ENCODE assay signal across 8 cellular contexts in the genomic region with DNA sequence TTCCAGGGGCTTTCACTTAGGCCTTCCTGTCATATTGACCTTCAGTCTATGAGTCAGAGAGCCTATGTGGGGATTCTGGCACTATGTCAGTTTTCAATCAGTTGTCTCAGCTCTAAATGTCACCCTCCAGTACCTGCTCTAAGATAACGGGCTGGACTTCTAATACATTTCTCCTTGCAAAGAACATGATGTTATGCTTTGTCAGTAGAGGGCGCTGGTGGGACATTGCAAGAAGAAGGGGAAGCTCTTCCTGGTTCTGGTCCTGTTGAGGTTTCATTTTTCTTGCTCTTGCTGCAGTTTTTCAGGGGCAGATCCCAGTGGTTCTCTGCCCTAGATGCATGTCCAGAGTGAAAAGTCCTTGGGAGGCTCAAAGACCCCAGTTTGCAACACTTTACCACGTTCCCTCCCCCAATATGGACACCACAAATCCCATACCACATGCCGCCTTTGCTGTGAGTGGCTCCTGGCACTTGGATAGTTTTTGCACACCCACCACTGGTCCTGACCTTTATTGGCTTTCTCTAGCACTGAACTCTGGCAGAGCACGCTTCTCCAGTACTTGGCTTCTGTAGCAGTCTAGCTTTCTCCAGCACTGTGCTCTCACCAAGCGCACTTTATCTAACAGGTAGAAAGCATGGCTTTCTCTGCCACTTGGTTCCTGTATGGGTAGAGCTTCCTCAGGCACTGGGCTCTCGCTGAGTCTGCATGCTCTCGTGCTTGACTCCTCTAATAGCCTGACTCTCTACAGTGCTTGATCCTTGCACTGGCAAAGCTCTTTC. TPM values are rescaled to one million over a fixed set of nuclear protein-coding genes. Genes with fewer than 3 reads are reported as not detected.
DNase-seq lines count a peak whose midpoint lies in the region; ATAC-seq and TF ChIP-seq lines count a peak whose summit lies in the region.

No MANE protein-coding gene starts in this region.

- peaks cover 8% of the 10 kb centered on the region for H3K4me1 Mint-ChIP-seq in activated CD4-positive, alpha-beta T cell treated with anti-CD3 and anti-CD28 coated beads for 36 hours

- POLR2A ChIA-PET in activated CD4-positive, alpha-beta T cell treated with anti-CD3 and anti-CD28 coated beads for 36 hours (lab: Charles Lee): interaction anchor here (0.5 to 0.8 kb wide), 4 partner anchors 41 to 415 kb away, joined by 3 to 9 read pairs (median 4); partner anchors contain the start of gene DCTPP1

- intact Hi-C loops in activated CD4-positive, alpha-beta T cell treated with anti-CD3 and anti-CD28 coated beads for 36 hours (cut with DNase I, micrococcal nuclease): loop anchor here (1.0 to 5.0 kb wide), 5 partner anchors 30 to 97 kb away; no protein-coding TSS in a partner anchor
- intact Hi-C loops in colonic mucosa (cut with DNase I): loop anchor here (2.0 to 5.0 kb wide), 2 partner anchors 57 to 76 kb away; no protein-coding TSS in a partner anchor

- ATAC-seq in HG03060 (IDR thresholded peaks at IDR 0.05; ENCODE audit: low read depth, unreplicated experiment) (peak; percentile 77), HG03045 (IDR thresholded peaks at IDR 0.05; ENCODE audit: unreplicated experiment) (no peak)
- ATAC-seq in activated CD4-positive, alpha-beta T cell treated with anti-CD3 and anti-CD28 coated beads for 36 hours: peak; percentile 88

- H3K27me3 ChIP-seq in colonic mucosa (no peaks in the 10 kb centered on the region), liver (ENCODE audit: control insufficient read depth in 4 of 4, insufficient read depth in 4 of 4, low read length in 3 of 4) (no peaks in the 10 kb centered on the region)

- TF ChIP-seq CTCF in colonic mucosa (IDR thresholded peaks at IDR 0.05) (peak; percentile 75), liver (IDR thresholded peaks at IDR 0.05; ENCODE audit: low read depth, low read length, missing input control) (peak; percentile 90)

- DNase-seq in DMS153 (lab: John Stamatoyannopoulos, UW): peak; percentile 74
- peak; percentile 69 for DNase-seq in NCI-H510A (lab: John Stamatoyannopoulos, UW)
- DNase-seq in activated CD4-positive, alpha-beta T cell treated with anti-CD3 and anti-CD28 coated beads for 36 hours: peak; percentile 89
- peak; percentile 91 for DNase-seq in colonic mucosa
- DNase-seq in stimulated activated CD4-positive, alpha-beta T cell treated with anti-CD3 and anti-CD28 coated beads, Interleukin-4, amount 100 ng/mL, for 24 hours: peak; percentile 89

- CTCF ChIA-PET in activated CD4-positive, alpha-beta T cell treated with anti-CD3 and anti-CD28 coated beads for 36 hours (lab: Charles Lee): interaction anchor here (0.6 to 6.0 kb wide), 48 partner anchors 9 to 599 kb away, joined by 3 to 85 read pairs (median 4); partner anchors contain the start of genes CTF1 and PHKG2

- H3K27ac ChIP-seq in colonic mucosa: peak overlapping the region; percentile 15
- peak overlapping the region; percentile 31 to 49 for H3K27ac ChIP-seq in liver (ENCODE audit: low read depth in 1 of 2, low read length in 2 of 2)

- H3K36me3 Mint-ChIP-seq in activated CD4-positive, alpha-beta T cell treated with anti-CD3 and anti-CD28 coated beads for 36 hours (ENCODE audit: low read depth): no peaks in the 10 kb centered on the region

- peak overlapping the region; percentile 58 for H3K27ac Mint-ChIP-seq in activated CD4-positive, alpha-beta T cell treated with anti-CD3 and anti-CD28 coated beads for 36 hours

- WGBS in liver: 14% methylated on average over 8 of the region's 8 CpGs

- H3K36me3 ChIP-seq in colonic mucosa: no peaks in the 10 kb centered on the region
- H3K36me3 ChIP-seq in liver (ENCODE audit: control insufficient read depth in 4 of 4, insufficient read depth in 3 of 4, low read depth in 1 of 4, low read length in 3 of 4): no peaks in the 10 kb centered on the region

- H3K4me3 ChIP-seq in colonic mucosa (no peak overlapping the region), liver (ENCODE audit: low read depth in 1 of 3, low read length in 3 of 3) (peak overlapping the region; percentile 38 to 54 (median 42))

- no peaks in the 10 kb centered on the region for H3K9me3 Mint-ChIP-seq in activated CD4-positive, alpha-beta T cell treated with anti-CD3 and anti-CD28 coated beads for 36 hours (ENCODE audit: low read depth)

- peak overlapping the region; percentile 45 for H3K4me3 Mint-ChIP-seq in activated CD4-positive, alpha-beta T cell treated with anti-CD3 and anti-CD28 coated beads for 36 hours

- H3K9me3 ChIP-seq in colonic mucosa (no peaks in the 10 kb centered on the region), liver (ENCODE audit: control insufficient read depth in 4 of 4, low read length in 3 of 4) (no peaks in the 10 kb centered on the region)

- H3K9ac ChIP-seq in colonic mucosa (ENCODE audit: low read depth in 2 of 2, low read length in 2 of 2) (peak overlapping the region in 1 of 2 donors; percentile 58), liver (ENCODE audit: low read depth in 1 of 2, low read length in 2 of 2) (peak overlapping the region in 1 of 2 donors; percentile 1)

- H3K27me3 Mint-ChIP-seq in activated CD4-positive, alpha-beta T cell treated with anti-CD3 and anti-CD28 coated beads for 36 hours: no peaks in the 10 kb centered on the region

- TF ChIP-seq RAD21 in liver (IDR thresholded peaks at IDR 0.05): peak; percentile 95 to 96

- H3K4me1 ChIP-seq in colonic mucosa (peaks cover 12% of the 10 kb centered on the region), liver (ENCODE audit: control insufficient read depth in 4 of 4, insufficient read depth in 4 of 4, low read length in 3 of 4) (peaks cover 0 to 13% (median 9%) of the 10 kb centered on the region in 4 donors)

TF ChIP-seq in liver, 16 proteins besides CTCF, POLR2A, EP300 and RAD21 (continues in another document):
- no peak for TF ChIP-seq GABPA (IDR thresholded peaks at IDR 0.05 in 1 of 2, conservative IDR thresholded peaks at IDR 0.05 in 1 of 2)
- peak in 1 of 2 donors; percentile 19 for TF ChIP-seq HNF4A (conservative IDR thresholded peaks at IDR 0.05)
- TF ChIP-seq FOXA2 (IDR thresholded peaks at IDR 0.05): no peak
- TF ChIP-seq REST (IDR thresholded peaks at IDR 0.05): no peak
- TF ChIP-seq NR2F2 (IDR thresholded peaks at IDR 0.05): no peak
- no peak for TF ChIP-seq EGR1 (IDR thresholded peaks at IDR 0.05; ENCODE audit: low read depth in 2 of 2)
- TF ChIP-seq SP1 (IDR thresholded peaks at IDR 0.05): peak; percentile 15
- no peak for TF ChIP-seq FOXA1 (IDR thresholded peaks at IDR 0.05)
- TF ChIP-seq HNF4G (IDR thresholded peaks at IDR 0.05): no peak
- TF ChIP-seq YY1 (IDR thresholded peaks at IDR 0.05): peak; percentile 72
- TF ChIP-seq MAX (IDR thresholded peaks at IDR 0.05): no peak
- TF ChIP-seq JUND (IDR thresholded peaks at IDR 0.05): no peak
- no peak for TF ChIP-seq TAF1 (conservative IDR thresholded peaks at IDR 0.05)
- TF ChIP-seq ATF3 (IDR thresholded peaks at IDR 0.05): no peak
- peak in 1 of 2 donors; percentile 16 for TF ChIP-seq RXRA (IDR thresholded peaks at IDR 0.05)

RNA-seq across cellular contexts. Expression of gene BCL7C, which starts 49.0 kb away (rescaled TPM):
- 10 to 100 TPM; 19.5 to 20.4 TPM for total RNA-seq in activated CD4-positive, alpha-beta T cell treated with anti-CD3 and anti-CD28 coated beads for 36 hours
- total RNA-seq in colonic mucosa: 10 to 100 TPM; 19.9 to 34.5 TPM
- total RNA-seq in liver: 1 to 10 TPM; 3.4 to 6.1 TPM
- polyA plus RNA-seq in liver: 1 to 10 TPM; 4.9 to 7.1 TPM

RNA-seq across cellular contexts. Expression of gene CTF1, which starts 51.6 kb away (rescaled TPM):
- under 1 TPM; 0.18 TPM for total RNA-seq in activated CD4-positive, alpha-beta T cell treated with anti-CD3 and anti-CD28 coated beads for 36 hours
- total RNA-seq in colonic mucosa (1 to 10 TPM in 1 of 2 donors, under 1 TPM in 1; 0.72 to 1.6 TPM), liver (under 1 TPM in 1 of 2 donors, not detected in 1; 0.75 TPM)
- polyA plus RNA-seq in liver: under 1 TPM; 0.19 to 0.35 TPM

RNA-seq across cellular contexts. Expression of gene ZNF629, which starts 57.9 kb away (rescaled TPM):
- total RNA-seq in activated CD4-positive, alpha-beta T cell treated with anti-CD3 and anti-CD28 coated beads for 36 hours: 1 to 10 TPM; 3.4 to 3.7 TPM
- total RNA-seq in colonic mucosa (10 to 100 TPM; 11.8 to 15.2 TPM), liver (1 to 10 TPM; 3.3 to 4.2 TPM)
- polyA plus RNA-seq in liver: 1 to 10 TPM in 1 of 2 donors, under 1 TPM in 1; 0.86 to 3.5 TPM
